In genomic region chr14:57573193-57573592, GRCh38 we compare ENCODE assay signal across 19 cellular contexts.
A peak's percentile ranks its signal among the peaks of the same experiment; 100 is the strongest.
DNase-seq lines count a peak whose midpoint lies in the region; ATAC-seq, FAIRE-seq and TF ChIP-seq lines count a peak whose summit lies in the region.
"Had no signal": no experiment of that assay in that cellular context is flagged by ENCODE, and none has a peak within 500 bp of the region (broad histone marks: within the 10 kb centered on the region; RNA-seq: fewer than 3 reads in every experiment).

No MANE protein-coding gene starts in this region.

- H3K4me3 ChIP-seq in GM12878 (no peak overlapping the region), neural cell (ENCODE audit: low read length) (no peak overlapping the region), mucosa of descending colon (no peak overlapping the region), foreskin fibroblast (ENCODE audit: low read depth in 1 of 2, low read length in 2 of 2) (no peak overlapping the region)

- no peaks in the 10 kb centered on the region for H3K36me3 ChIP-seq in GM12878 (ENCODE audit: control insufficient read depth in 2 of 2, insufficient read depth in 2 of 2, low read length in 1 of 2)
- H3K36me3 ChIP-seq in neural cell (ENCODE audit: insufficient read depth, low read length), result no peaks in the 10 kb centered on the region
- H3K36me3 ChIP-seq in mucosa of descending colon (ENCODE audit: low read depth), result no peaks in the 10 kb centered on the region

- no peaks in the 10 kb centered on the region for H3K9me3 Mint-ChIP-seq in effector memory CD8-positive, alpha-beta T cell

- H3K4me1 ChIP-seq in GM12878 (ENCODE audit: control insufficient read depth, insufficient read depth, low read length) (no peaks in the 10 kb centered on the region), mucosa of descending colon (ENCODE audit: low read depth) (no peaks in the 10 kb centered on the region)

- no peaks in the 10 kb centered on the region for H4K20me1 ChIP-seq in GM12878 (ENCODE audit: control insufficient read depth, insufficient read depth)
- H4K20me1 ChIP-seq in neural cell (ENCODE audit: insufficient read depth), result no peaks in the 10 kb centered on the region

- TF ChIP-seq EP300 in GM12878 (IDR thresholded peaks at IDR 0.05; ENCODE audit: borderline replicate concordance in 1 of 2, control insufficient read depth in 1 of 2, low read depth in 2 of 2, low read length in 2 of 2) (no peak), neural cell (conservative IDR thresholded peaks at IDR 0.05; ENCODE audit: poor library complexity, severe bottlenecking) (no peak)

- H3K9me2 ChIP-seq in neural cell (ENCODE audit: insufficient read depth, low read length), result no peaks in the 10 kb centered on the region
- H3K9me2 ChIP-seq: SK-N-SH had no signal

- POLR2A ChIA-PET in GM12878 (lab: Charles Lee), result interaction anchor here (1.0 to 1.6 kb wide), 2 partner anchors 15 to 84 kb away, joined by 5 read pairs; no protein-coding TSS in a partner anchor

- no peak for TF ChIP-seq POLR2A in GM12878 (IDR thresholded peaks at IDR 0.05; ENCODE audit: low read depth, low read length)

- H3K79me2 ChIP-seq in GM12878 (ENCODE audit: control insufficient read depth, insufficient read depth, low read length) (no peaks in the 10 kb centered on the region), neural cell (replicated peaks; ENCODE audit: insufficient read depth, low read length) (no peaks in the 10 kb centered on the region)

- intact Hi-C loops in GM12878 (cut with micrococcal nuclease; ENCODE audit: unreplicated experiment), result no loop called here
- intact Hi-C loops in mucosa of descending colon (cut with DNase I, micrococcal nuclease), result no loop called here

- in situ Hi-C loops in GM12878 (cut with MboI), result no loop called here

- H3K4me2 ChIP-seq in GM12878 (ENCODE audit: control insufficient read depth, insufficient read depth) (no peak overlapping the region), neural cell (ENCODE audit: low read length) (no peak overlapping the region)
- H3K4me2 ChIP-seq: SK-N-SH had no signal

- H3K4me1 Mint-ChIP-seq in effector memory CD8-positive, alpha-beta T cell (ENCODE audit: low read depth in 2 of 2), result no peaks in the 10 kb centered on the region
- H3K4me1 Mint-ChIP-seq: CD4-positive, CD25-positive, alpha-beta regulatory T cell had no signal

- H3K27me3 Mint-ChIP-seq in effector memory CD8-positive, alpha-beta T cell, result no peaks in the 10 kb centered on the region
- H3K27me3 Mint-ChIP-seq: CD4-positive, CD25-positive, alpha-beta regulatory T cell had no signal

- H3K9me3 ChIP-seq in GM12878 (replicated peaks; ENCODE audit: control insufficient read depth, insufficient read depth, low read length) (no peaks in the 10 kb centered on the region), neural cell (ENCODE audit: low read length) (no peaks in the 10 kb centered on the region), mucosa of descending colon (no peaks in the 10 kb centered on the region)
- H3K9me3 ChIP-seq: SK-N-SH had no signal

- TF ChIP-seq RAD21 in GM12878 (IDR thresholded peaks at IDR 0.05; ENCODE audit: insufficient read depth, low read depth, low read length), result no peak
- no peak for TF ChIP-seq RAD21 in neural cell (conservative IDR thresholded peaks at IDR 0.05)

- H2AFZ ChIP-seq in GM12878 (ENCODE audit: control insufficient read depth, low read depth, low read length), result no peak overlapping the region
- no peak overlapping the region for H2AFZ ChIP-seq in neural cell (ENCODE audit: low read depth, low read length)

- BruUV-seq in GM12878 (replicated peaks; lab: Mats Ljungman, UMichigan), result no TSS peak

- TF ChIP-seq CTCF in GM12878 (IDR thresholded peaks at IDR 0.05 in 2 of 3, conservative IDR thresholded peaks at IDR 0.05 in 1 of 3; ENCODE audit: control insufficient read depth in 2 of 3, extremely low read depth in 1 of 3, insufficient read depth in 1 of 3, low read depth in 3 of 3, low read length in 3 of 3) (no peak), neural cell (IDR thresholded peaks at IDR 0.05; ENCODE audit: poor library complexity, severe bottlenecking) (no peak), mucosa of descending colon (IDR thresholded peaks at IDR 0.05) (no peak), foreskin fibroblast (IDR thresholded peaks at IDR 0.05; ENCODE audit: low read depth, low read length) (no peak)

- H3K27ac ChIP-seq in GM12878 (ENCODE audit: control insufficient read depth, insufficient read depth) (no peak overlapping the region), neural cell (ENCODE audit: low read length) (peak overlapping the region; percentile 65)

- SMC1A ChIA-PET in GM12878 (lab: Charles Lee; ENCODE audit: uncharacterized antibody, unreplicated experiment), result interaction anchor here (0.8 to 2.8 kb wide), 14 partner anchors 9 to 499 kb away, joined by 3 to 32 read pairs (median 6); no protein-coding TSS in a partner anchor

- H3K27ac Mint-ChIP-seq in effector memory CD8-positive, alpha-beta T cell, result no peak overlapping the region
- H3K27ac Mint-ChIP-seq: CD4-positive, CD25-positive, alpha-beta regulatory T cell had no signal

- no peak overlapping the region for H3K4me3 Mint-ChIP-seq in effector memory CD8-positive, alpha-beta T cell
- H3K4me3 Mint-ChIP-seq: CD4-positive, CD25-positive, alpha-beta regulatory T cell had no signal

- RAD21 ChIA-PET in GM12878 (lab: Charles Lee; ENCODE audit: unreplicated experiment), result interaction anchor here (1.1 to 3.0 kb wide), 10 partner anchors 9 to 109 kb away, joined by 3 to 11 read pairs (median 7); partner anchors contain the start of gene CCDC198

- ATAC-seq in GM18870 (IDR thresholded peaks at IDR 0.05; ENCODE audit: unreplicated experiment), result peak; percentile 36
- peak; percentile 44 for ATAC-seq in GM21619 (IDR thresholded peaks at IDR 0.05; ENCODE audit: unreplicated experiment)
- peak; percentile 49 for ATAC-seq in GM12878
- no peak for ATAC-seq in effector memory CD8-positive, alpha-beta T cell (replicated peaks)
- ATAC-seq in mucosa of descending colon, result no peak
- ATAC-seq: PC-3 had no signal

- H3K9ac ChIP-seq in GM12878 (ENCODE audit: control insufficient read depth, insufficient read depth, low read length) (no peak overlapping the region), neural cell (ENCODE audit: low read length) (no peak overlapping the region)
- H3K9ac ChIP-seq: SK-N-SH had no signal

- no peaks in the 10 kb centered on the region for H3K27me3 ChIP-seq in GM12878 (replicated peaks in 1 of 2; ENCODE audit: control insufficient read depth in 2 of 2, insufficient read depth in 2 of 2, low read length in 1 of 2)
- no peaks in the 10 kb centered on the region for H3K27me3 ChIP-seq in neural cell (ENCODE audit: insufficient read depth, low read depth, low read length)

- CTCF ChIA-PET in GM12878 (lab: Yijun Ruan, JAX), result interaction anchor here (0.5 to 7.0 kb wide), 16 partner anchors 9 to 908 kb away, joined by 3 to 54 read pairs (median 5); partner anchors contain the start of gene CCDC198

- DNase-seq in GM12878 (ENCODE audit: low read depth, low spot score) (no peak), mucosa of descending colon (no peak), foreskin fibroblast (no peak)
- no peak for DNase-seq in effector memory CD8-positive, alpha-beta T cell
- DNase-seq: CD4-positive, CD25-positive, alpha-beta regulatory T cell; COR-L47; DMS79; Karpas-422; MV-4-11; NCI-H1105 treated with DMSO at 0.1 percent for 48 hours; NCI-H2029 treated with DMSO at 0.1 percent for 48 hours; NCI-H2171 treated with DMSO at 0.1 percent for 48 hours; NCI-H446 treated with DMSO at 0.1 percent for 48 hours; PC-3; SIG-M5; SK-N-SH had no signal

- peaks cover 9% of the 10 kb centered on the region for H3F3A ChIP-seq in neural cell (ENCODE audit: insufficient read depth, low read length, poor library complexity, severe bottlenecking)

- 49% methylated on average over 2 of the region's 2 CpGs for WGBS in GM12878 (ENCODE audit: insufficient coverage, insufficient replicate concordance, low lambda C conversion rate, missing lambda C conversion rate)

- H3K36me3 Mint-ChIP-seq in effector memory CD8-positive, alpha-beta T cell (ENCODE audit: insufficient read depth), result no peaks in the 10 kb centered on the region
- H3K36me3 Mint-ChIP-seq: CD4-positive, CD25-positive, alpha-beta regulatory T cell had no signal

- no peak for FAIRE-seq in GM12878 (lab: Jason Lieb, UNC)

TF ChIP-seq in GM12878, 131 proteins besides CTCF, POLR2A, EP300 and RAD21 (continues in another document):
- TF ChIP-seq EGR1 (IDR thresholded peaks at IDR 0.05; ENCODE audit: borderline replicate concordance in 1 of 2, low read depth in 2 of 2, low read length in 2 of 2), result no peak
- no peak for TF ChIP-seq ELK1 (IDR thresholded peaks at IDR 0.05; ENCODE audit: low read depth, low read length)
- TF ChIP-seq RBBP5 (conservative IDR thresholded peaks at IDR 0.05), result no peak
- TF ChIP-seq NBN (IDR thresholded peaks at IDR 0.05), result no peak
- no peak for TF ChIP-seq TCF3 (IDR thresholded peaks at IDR 0.05; ENCODE audit: borderline replicate concordance, insufficient read depth, low read depth, low read length)
- no peak for TF ChIP-seq SPI1 (IDR thresholded peaks at IDR 0.05; ENCODE audit: borderline replicate concordance, insufficient read depth, low read depth, low read length)

TF ChIP-seq in neural cell, 6 proteins besides CTCF, POLR2A, EP300 and RAD21:
- TF ChIP-seq SMC3 (conservative IDR thresholded peaks at IDR 0.05; ENCODE audit: poor library complexity) (no peak), MXI1 (conservative IDR thresholded peaks at IDR 0.05; ENCODE audit: poor library complexity, severe bottlenecking) (no peak), TAF1 (IDR thresholded peaks at IDR 0.05; ENCODE audit: low read depth) (no peak), EZH2 (IDR thresholded peaks at IDR 0.05; ENCODE audit: borderline replicate concordance, insufficient read depth, low read length, poor library complexity, severe bottlenecking) (no peak)
TF ChIP-seq in neural cell: peak in this region for 0.

Comparison
In these comparisons a context has a peak if more than half of its experiments do, and no peak if none do; other contexts are left out.
1. ATAC-seq: peak in GM18870 (single experiment), GM21619 (single experiment) and GM12878 (single experiment); none in effector memory CD8-positive, alpha-beta T cell (single experiment) and mucosa of descending colon (single experiment).